11 cellular contexts compared by ENCODE assay signal in the genomic region with DNA sequence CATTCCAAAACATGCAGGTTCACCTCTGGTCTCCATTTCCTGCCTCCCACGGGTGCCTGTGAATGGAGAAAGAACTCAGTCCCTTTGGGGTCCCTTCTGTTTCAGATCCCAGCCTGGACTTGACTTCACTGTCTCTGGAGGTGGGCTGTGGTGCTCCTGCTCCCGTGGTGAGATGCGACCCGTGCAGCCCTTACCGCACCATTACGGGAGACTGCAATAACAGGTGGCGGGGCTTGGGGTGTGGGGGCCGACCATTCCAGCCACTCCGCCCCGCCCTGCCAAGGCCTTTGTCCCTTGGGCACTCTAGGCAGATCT. TPM values are rescaled to one million over a fixed set of nuclear protein-coding genes. Genes with fewer than 3 reads are reported as not detected.
DNase-seq lines count a peak whose midpoint lies in the region; ATAC-seq, FAIRE-seq and TF ChIP-seq lines count a peak whose summit lies in the region.
"Had no signal": no experiment of that assay in that cellular context is flagged by ENCODE, and none has a peak within 500 bp of the region (broad histone marks: within the 10 kb centered on the region; RNA-seq: fewer than 3 reads in every experiment).

No MANE protein-coding gene starts in this region.

- intact Hi-C loops in mammary epithelial cell (cut with micrococcal nuclease), result loop anchor here (1.0 to 10.0 kb wide), 2 partner anchors 124 to 198 kb away; no protein-coding TSS in a partner anchor

- no peaks in the 10 kb centered on the region for H4K20me1 ChIP-seq in mammary epithelial cell (ENCODE audit: insufficient read depth, low read length)

- POLR2A ChIA-PET in A549 (lab: Yijun Ruan, JAX), result no interaction called here

- CTCF ChIA-PET in A549 (lab: Yijun Ruan, JAX), result interaction anchor here (0.6 to 6.8 kb wide), 37 partner anchors 8 to 337 kb away, joined by 3 to 69 read pairs (median 7); a partner anchor contains a TSS
- CTCF ChIA-PET in mammary epithelial cell (lab: Charles Lee; ENCODE audit: low non-redundant PET), result interaction anchor here (0.6 kb wide), 1 partner anchor 907 kb away, joined by 7 read pairs; no protein-coding TSS in a partner anchor

- no peak for TF ChIP-seq RAD21 in A549 (conservative IDR thresholded peaks at IDR 0.05 in 1 of 2, IDR thresholded peaks at IDR 0.05 in 1 of 2)

- H3K36me3 ChIP-seq in mammary epithelial cell (ENCODE audit: insufficient read depth, low read length) (no peaks in the 10 kb centered on the region), mucosa of stomach (ENCODE audit: control insufficient read depth, insufficient read depth, low read length) (no peaks in the 10 kb centered on the region)
- H3K36me3 ChIP-seq: SJCRH30, tibial artery had no signal

- H3K9me3 ChIP-seq in A549 (0 out of 3 replicates have a peak, but pooled peaks cover 4% of the 10 kb centered on the region), mammary epithelial cell (replicated peaks; ENCODE audit: insufficient read depth, low read length) (no peaks in the 10 kb centered on the region), mucosa of stomach (ENCODE audit: control insufficient read depth, low read length) (no peaks in the 10 kb centered on the region)
- H3K9me3 ChIP-seq: SJCRH30, tibial artery had no signal

- no TSS peak for BruUV-seq in mammary epithelial cell (replicated peaks; lab: Mats Ljungman, UMichigan)

- in situ Hi-C loops in G401 (cut with HindIII; ENCODE audit: low sequenced_read_pairs), result no loop called here
- in situ Hi-C loops in mammary epithelial cell (cut with MboI; ENCODE audit: low sequenced_read_pairs in 2 of 2), result no loop called here

- peak overlapping the region; percentile 95 for H2AFZ ChIP-seq in mammary epithelial cell (ENCODE audit: low read depth, low read length)

- H3K27ac ChIP-seq in A549 (no peak overlapping the region), mammary epithelial cell (ENCODE audit: insufficient read depth, low read depth, low read length) (no peak overlapping the region)
- H3K27ac ChIP-seq: SJCRH30, tibial artery had no signal

- H3K4me3 ChIP-seq in A549 (peak overlapping the region; percentile 43; the same call in 2 of the 3 replicates), mammary epithelial cell (replicated peaks in 1 of 3; ENCODE audit: insufficient read depth in 1 of 3, low read depth in 2 of 3, low read length in 3 of 3) (peak overlapping the region in 1 of 3 experiments; percentile 62), mucosa of stomach (ENCODE audit: low read length) (no peak overlapping the region)

- no peak for FAIRE-seq in A549 (lab: Jason Lieb, UNC)

- no peaks in the 10 kb centered on the region for H3K79me2 ChIP-seq in mammary epithelial cell (ENCODE audit: insufficient read depth, low read length)

- TF ChIP-seq CTCF in A549 (IDR thresholded peaks at IDR 0.05) (no peak), mammary epithelial cell (conservative IDR thresholded peaks at IDR 0.05 in 1 of 2, IDR thresholded peaks at IDR 0.05 in 1 of 2; ENCODE audit: extremely low read depth in 1 of 2, insufficient read depth in 1 of 2, low read depth in 1 of 2, low read length in 2 of 2) (no peak)

- TF ChIP-seq POLR2A in A549 (IDR thresholded peaks at IDR 0.05; ENCODE audit: low read length), result no peak

- no peak for TF ChIP-seq EP300 in A549 (IDR thresholded peaks at IDR 0.05)

- H3K9ac ChIP-seq in mammary epithelial cell (ENCODE audit: insufficient read depth, low read length), result no peak overlapping the region
- peak overlapping the region; percentile 59 for H3K9ac ChIP-seq in mucosa of stomach (ENCODE audit: low read length)

- DNase-seq in A549 (ENCODE audit: low read depth in 1 of 2, low spot score in 1 of 2) (no peak), G401 (ENCODE audit: low spot score) (peak; percentile 29), mammary epithelial cell (no peak), ecto neural progenitor cell (ENCODE audit: low spot score) (no peak), mesenteric fat pad (ENCODE audit: low spot score) (no peak), NCI-H1694 treated with DMSO at 0.1 percent for 48 hours (lab: John Stamatoyannopoulos, UW) (no peak)
- DNase-seq: tibial artery had no signal

- WGBS in A549 (ENCODE audit: missing lambda C conversion rate), result 70% methylated on average over 10 of the region's 10 CpGs
- WGBS in mammary epithelial cell (ENCODE audit: low coverage, missing lambda C conversion rate), result 0% methylated on average over 1 of the region's 10 CpGs

- dilution Hi-C loops in mammary epithelial cell (cut with HindIII; ENCODE audit: low sequenced_read_pairs), result no loop called here

- peak overlapping the region; percentile 98 for H3K4me2 ChIP-seq in A549
- peak overlapping the region; percentile 99 for H3K4me2 ChIP-seq in mammary epithelial cell (ENCODE audit: insufficient read depth, low read depth, low read length)

- ATAC-seq in A549 (peak in 1 of 2 experiments; percentile 2; a peak in 1 of 6 replicates), HG03025 (IDR thresholded peaks at IDR 0.05; ENCODE audit: low FRiP score, unreplicated experiment) (no peak)

- H3K27me3 ChIP-seq in mammary epithelial cell (ENCODE audit: insufficient read depth, low read length) (peaks cover 2% of the 10 kb centered on the region), mucosa of stomach (ENCODE audit: control insufficient read depth, insufficient read depth, low read length) (peaks cover 36% of the 10 kb centered on the region)

- peaks cover 8% of the 10 kb centered on the region for H3K4me1 ChIP-seq in A549
- peaks cover 8% of the 10 kb centered on the region for H3K4me1 ChIP-seq in mammary epithelial cell (ENCODE audit: insufficient read depth, low read length)
- peaks cover 13% of the 10 kb centered on the region for H3K4me1 ChIP-seq in mucosa of stomach (ENCODE audit: control insufficient read depth, insufficient read depth, low read length)
- H3K4me1 ChIP-seq: SJCRH30 had no signal

TF ChIP-seq in A549, 52 proteins besides CTCF, POLR2A, EP300 and RAD21:
- TF ChIP-seq ESRRA (IDR thresholded peaks at IDR 0.05; ENCODE audit: borderline replicate concordance, low read length), result no peak

RNA-seq across cellular contexts. Expression of a gene that starts 10.5 kb away (rescaled TPM):
- polyA plus RNA-seq in A549 (2011; rRNA removed) (not detected in 2 replicates), A549 (2017; fragmentation: RNase III; extraction: RNeasy Plus Mini Kit Qiagen cat#74134 plus additional on column Dnase treatment) (not detected in 3 replicates), mammary epithelial cell (not detected)
- polyA plus RNA-seq in A549 (2012; cell fraction: cytosol; rRNA removed), result not detected in 2 replicates
- not detected in 2 replicates for polyA plus RNA-seq in A549 (2012; cell fraction: nucleus; rRNA removed)
- polyA minus RNA-seq in A549 (2011; rRNA and poly(A)+ RNA removed), result not detected in 2 replicates
- total RNA-seq in G401 (2014; rRNA removed; shearing (Covaris generic)), result not detected in 2 replicates
- total RNA-seq in mammary epithelial cell (not detected), mesenteric fat pad (not detected)
- not detected for polyA minus RNA-seq in mammary epithelial cell
- total RNA-seq: SJCRH30 had no signal

RNA-seq across cellular contexts. Expression of a gene that starts 29.9 kb away (rescaled TPM):
- polyA plus RNA-seq in A549 (2011; rRNA removed) (18.6 and 19.0 TPM in 2 replicates), A549 (2017; fragmentation: RNase III; extraction: RNeasy Plus Mini Kit Qiagen cat#74134 plus additional on column Dnase treatment) (15.8 to 17.3 TPM (median 16.2 TPM) in 3 replicates), mammary epithelial cell (11.4 TPM)
- polyA plus RNA-seq in A549 (2012; cell fraction: cytosol; rRNA removed), result 12.5 and 12.6 TPM in 2 replicates
- polyA plus RNA-seq in A549 (2012; cell fraction: nucleus; rRNA removed), result 19.2 and 25.7 TPM in 2 replicates
- polyA minus RNA-seq in A549 (2011; rRNA and poly(A)+ RNA removed), result 14.3 and 16.4 TPM in 2 replicates
- 15.3 and 17.8 TPM in 2 replicates for total RNA-seq in G401 (2014; rRNA removed; shearing (Covaris generic))
- total RNA-seq in mammary epithelial cell (10 to 100 TPM; 17.5 to 24.0 TPM), mesenteric fat pad (9.6 TPM)
- polyA minus RNA-seq in mammary epithelial cell, result 30.9 TPM

RNA-seq across cellular contexts. Expression of a gene that starts 31.8 kb away (rescaled TPM):
- not detected in 2 replicates for polyA plus RNA-seq in A549 (2011; rRNA removed)
- 0.01 TPM in 1 of 2 replicates, not detected in the other for polyA plus RNA-seq in A549 (2012; cell fraction: cytosol; rRNA removed)
- not detected in 2 replicates for polyA plus RNA-seq in A549 (2012; cell fraction: nucleus; rRNA removed)
- polyA plus RNA-seq in A549 (2017; fragmentation: RNase III; extraction: RNeasy Plus Mini Kit Qiagen cat#74134 plus additional on column Dnase treatment), result not detected in 3 replicates
- not detected in 2 replicates for polyA minus RNA-seq in A549 (2011; rRNA and poly(A)+ RNA removed)
- total RNA-seq in G401 (2014; rRNA removed; shearing (Covaris generic)), result not detected in 2 replicates
- total RNA-seq in mammary epithelial cell, result not detected
- polyA plus RNA-seq in mammary epithelial cell, result not detected
- not detected for polyA minus RNA-seq in mammary epithelial cell
- total RNA-seq in mesenteric fat pad, result 0.35 TPM
- total RNA-seq: HT1080 had no signal

RNA-seq across cellular contexts. Expression of a gene that starts 56.4 kb away (rescaled TPM):
- polyA plus RNA-seq in A549 (2011; rRNA removed) (not detected in 2 replicates), A549 (2017; fragmentation: RNase III; extraction: RNeasy Plus Mini Kit Qiagen cat#74134 plus additional on column Dnase treatment) (not detected in 3 replicates), mammary epithelial cell (not detected)
- polyA plus RNA-seq in A549 (2012; cell fraction: cytosol; rRNA removed), result not detected in 2 replicates
- polyA plus RNA-seq in A549 (2012; cell fraction: nucleus; rRNA removed), result not detected in 2 replicates
- not detected in 2 replicates for polyA minus RNA-seq in A549 (2011; rRNA and poly(A)+ RNA removed)
- total RNA-seq in G401 (2014; rRNA removed; shearing (Covaris generic)), result not detected in 2 replicates
- total RNA-seq in mammary epithelial cell (not detected), mesenteric fat pad (not detected)
- not detected for polyA minus RNA-seq in mammary epithelial cell
- total RNA-seq: SJCRH30 had no signal
